1 cellular context compared by ENCODE assay signal in the genomic region with DNA sequence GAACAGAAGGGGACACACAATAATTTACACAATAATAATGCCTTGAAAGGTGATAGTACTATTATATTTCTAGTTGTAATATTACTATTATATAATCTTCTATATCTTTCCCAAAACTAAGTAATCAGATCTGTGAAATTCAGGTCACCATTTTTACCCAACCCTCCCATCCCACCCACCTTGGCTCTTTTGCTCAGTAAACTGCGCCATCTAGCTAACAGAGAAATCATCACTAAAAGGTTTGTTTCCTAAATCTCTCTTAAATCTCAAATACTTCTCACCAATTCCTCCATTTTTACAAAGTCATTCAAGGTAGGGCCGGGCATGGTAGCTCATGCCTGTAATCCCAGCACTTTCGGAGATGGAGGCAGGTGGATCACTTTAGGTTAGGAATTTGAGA.
TF ChIP-seq lines count a peak whose summit lies in the region.

No MANE protein-coding gene starts in this region.

TF ChIP-seq in GM23338, 12 proteins besides CTCF, POLR2A, EP300 and RAD21 (continued from another document):
- TF ChIP-seq, protein P1, sequence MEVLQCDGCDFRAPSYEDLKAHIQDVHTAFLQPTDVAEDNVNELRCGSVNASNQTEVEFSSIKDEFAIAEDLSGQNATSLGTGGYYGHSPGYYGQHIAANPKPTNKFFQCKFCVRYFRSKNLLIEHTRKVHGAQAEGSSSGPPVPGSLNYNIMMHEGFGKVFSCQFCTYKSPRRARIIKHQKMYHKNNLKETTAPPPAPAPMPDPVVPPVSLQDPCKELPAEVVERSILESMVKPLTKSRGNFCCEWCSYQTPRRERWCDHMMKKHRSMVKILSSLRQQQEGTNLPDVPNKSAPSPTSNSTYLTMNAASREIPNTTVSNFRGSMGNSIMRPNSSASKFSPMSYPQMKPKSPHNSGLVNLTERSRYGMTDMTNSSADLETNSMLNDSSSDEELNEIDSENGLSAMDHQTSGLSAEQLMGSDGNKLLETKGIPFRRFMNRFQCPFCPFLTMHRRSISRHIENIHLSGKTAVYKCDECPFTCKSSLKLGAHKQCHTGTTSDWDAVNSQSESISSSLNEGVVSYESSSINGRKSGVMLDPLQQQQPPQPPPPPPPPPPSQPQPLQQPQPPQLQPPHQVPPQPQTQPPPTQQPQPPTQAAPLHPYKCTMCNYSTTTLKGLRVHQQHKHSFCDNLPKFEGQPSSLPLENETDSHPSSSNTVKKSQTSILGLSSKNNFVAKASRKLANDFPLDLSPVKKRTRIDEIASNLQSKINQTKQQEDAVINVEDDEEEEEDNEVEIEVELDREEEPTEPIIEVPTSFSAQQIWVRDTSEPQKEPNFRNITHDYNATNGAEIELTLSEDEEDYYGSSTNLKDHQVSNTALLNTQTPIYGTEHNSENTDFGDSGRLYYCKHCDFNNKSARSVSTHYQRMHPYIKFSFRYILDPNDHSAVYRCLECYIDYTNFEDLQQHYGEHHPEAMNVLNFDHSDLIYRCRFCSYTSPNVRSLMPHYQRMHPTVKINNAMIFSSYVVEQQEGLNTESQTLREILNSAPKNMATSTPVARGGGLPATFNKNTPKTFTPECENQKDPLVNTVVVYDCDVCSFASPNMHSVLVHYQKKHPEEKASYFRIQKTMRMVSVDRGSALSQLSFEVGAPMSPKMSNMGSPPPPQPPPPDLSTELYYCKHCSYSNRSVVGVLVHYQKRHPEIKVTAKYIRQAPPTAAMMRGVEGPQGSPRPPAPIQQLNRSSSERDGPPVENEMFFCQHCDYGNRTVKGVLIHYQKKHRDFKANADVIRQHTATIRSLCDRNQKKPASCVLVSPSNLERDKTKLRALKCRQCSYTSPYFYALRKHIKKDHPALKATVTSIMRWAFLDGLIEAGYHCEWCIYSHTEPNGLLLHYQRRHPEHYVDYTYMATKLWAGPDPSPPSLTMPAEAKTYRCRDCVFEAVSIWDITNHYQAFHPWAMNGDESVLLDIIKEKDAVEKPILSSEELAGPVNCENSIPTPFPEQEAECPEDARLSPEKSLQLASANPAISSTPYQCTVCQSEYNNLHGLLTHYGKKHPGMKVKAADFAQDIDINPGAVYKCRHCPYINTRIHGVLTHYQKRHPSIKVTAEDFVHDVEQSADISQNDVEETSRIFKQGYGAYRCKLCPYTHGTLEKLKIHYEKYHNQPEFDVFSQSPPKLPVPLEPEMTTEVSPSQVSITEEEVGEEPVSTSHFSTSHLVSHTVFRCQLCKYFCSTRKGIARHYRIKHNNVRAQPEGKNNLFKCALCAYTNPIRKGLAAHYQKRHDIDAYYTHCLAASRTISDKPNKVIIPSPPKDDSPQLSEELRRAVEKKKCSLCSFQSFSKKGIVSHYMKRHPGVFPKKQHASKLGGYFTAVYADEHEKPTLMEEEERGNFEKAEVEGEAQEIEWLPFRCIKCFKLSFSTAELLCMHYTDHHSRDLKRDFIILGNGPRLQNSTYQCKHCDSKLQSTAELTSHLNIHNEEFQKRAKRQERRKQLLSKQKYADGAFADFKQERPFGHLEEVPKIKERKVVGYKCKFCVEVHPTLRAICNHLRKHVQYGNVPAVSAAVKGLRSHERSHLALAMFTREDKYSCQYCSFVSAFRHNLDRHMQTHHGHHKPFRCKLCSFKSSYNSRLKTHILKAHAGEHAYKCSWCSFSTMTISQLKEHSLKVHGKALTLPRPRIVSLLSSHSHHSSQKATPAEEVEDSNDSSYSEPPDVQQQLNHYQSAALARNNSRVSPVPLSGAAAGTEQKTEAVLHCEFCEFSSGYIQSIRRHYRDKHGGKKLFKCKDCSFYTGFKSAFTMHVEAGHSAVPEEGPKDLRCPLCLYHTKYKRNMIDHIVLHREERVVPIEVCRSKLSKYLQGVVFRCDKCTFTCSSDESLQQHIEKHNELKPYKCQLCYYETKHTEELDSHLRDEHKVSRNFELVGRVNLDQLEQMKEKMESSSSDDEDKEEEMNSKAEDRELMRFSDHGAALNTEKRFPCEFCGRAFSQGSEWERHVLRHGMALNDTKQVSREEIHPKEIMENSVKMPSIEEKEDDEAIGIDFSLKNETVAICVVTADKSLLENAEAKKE (CRISPR knock-in tag; IDR thresholded peaks at IDR 0.05), result no peak
- no peak for TF ChIP-seq EZH2phosphoT487 (IDR thresholded peaks at IDR 0.05; ENCODE audit: unreplicated experiment)
- no peak for TF ChIP-seq ZNF114 (CRISPR knock-in tag; IDR thresholded peaks at IDR 0.05)
- TF ChIP-seq ETS1 (IDR thresholded peaks at IDR 0.05), result no peak
- TF ChIP-seq NANOG (IDR thresholded peaks at IDR 0.05; ENCODE audit: borderline replicate concordance), result no peak
- TF ChIP-seq POLR2AphosphoS5 (IDR thresholded peaks at IDR 0.05; ENCODE audit: low read depth), result no peak
